34 cellular contexts compared by ENCODE assay signal in the genomic region with DNA sequence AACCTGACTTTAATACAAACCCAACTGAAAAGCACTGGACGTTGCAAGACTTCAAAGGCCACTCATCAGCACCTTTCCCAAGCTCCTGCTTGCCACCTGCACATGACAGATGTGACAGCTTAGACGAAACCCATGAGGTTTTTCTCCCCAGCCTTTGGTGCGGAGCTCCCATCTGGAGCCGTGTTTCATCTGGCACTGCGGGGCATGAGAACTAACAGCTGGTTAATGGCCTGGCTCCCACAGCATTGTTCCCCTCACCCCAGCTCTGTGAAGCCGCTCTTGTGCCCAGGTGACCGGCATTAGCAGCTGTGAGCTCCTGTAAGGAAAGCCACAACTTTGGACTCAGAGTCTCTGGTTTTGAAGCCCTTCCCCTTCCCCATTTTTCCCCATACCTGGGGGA. TPM values are rescaled to one million over a fixed set of nuclear protein-coding genes. Genes with fewer than 3 reads are reported as not detected.
"Had no signal": no experiment of that assay in that cellular context is flagged by ENCODE, and none has a peak within 500 bp of the region (broad histone marks: within the 10 kb centered on the region; RNA-seq: fewer than 3 reads in every experiment).

No MANE protein-coding gene starts in this region.

- H3K27me3 Mint-ChIP-seq: activated naive CD8-positive, alpha-beta T cell treated with anti-CD3 and anti-CD28 coated beads for 36 hours had no signal

- DNase-seq: activated CD4-positive, alpha-beta T cell treated with anti-CD3 and anti-CD28 coated beads for 48 hours; activated CD4-positive, alpha-beta T cell treated with anti-CD3 and anti-CD28 coated beads, Interleukin-2, amount 50 U/mL, for 48 hours; activated CD8-positive, alpha-beta memory T cell treated with anti-CD3 and anti-CD28 coated beads for 24 hours; activated effector memory CD4-positive, alpha-beta T cell treated with Interleukin-2 at 50 U/mL for 16 hours; activated naive CD4-positive, alpha-beta T cell treated with anti-CD3 and anti-CD28 coated beads for 36 hours; activated naive CD8-positive, alpha-beta T cell treated with anti-CD3 and anti-CD28 coated beads for 36 hours; adrenal gland; brain microvascular endothelial cell; cortex of kidney; head of caudate nucleus; hippocampal formation; left cardiac atrium; mammary epithelial cell; retina; stimulated activated CD4-positive, alpha-beta T cell treated with anti-CD3 and anti-CD28 coated beads, Interleukin-1b, Interleukin-23, amount 100 ng/mL, for 48 hours; stimulated activated CD4-positive, alpha-beta T cell treated with anti-CD3 and anti-CD28 coated beads, Interleukin-4, amount 100 ng/mL, for 4 hours; stimulated activated CD8-positive, alpha-beta memory T cell treated with anti-CD3 and anti-CD28 coated beads, Interleukin-4, amount 100 ng/mL, for 48 hours; stomach; tibial artery; upper lobe of right lung had no signal

- FAIRE-seq: endothelial cell of umbilical vein, keratinocyte, TTC549 had no signal

- H3K4me3 Mint-ChIP-seq: activated naive CD4-positive, alpha-beta T cell treated with anti-CD3 and anti-CD28 coated beads for 36 hours; activated naive CD8-positive, alpha-beta T cell treated with anti-CD3 and anti-CD28 coated beads for 36 hours; nephron; stimulated activated memory B cell treated with anti-CD40 and anti-IgM and Interleukin-4, amounts not matched to agents 10 μg/mL and 1 μg/mL and 100 μg/mL, for 72 hours had no signal

- H3K36me3 ChIP-seq: adrenal gland, ascending aorta, brain microvascular endothelial cell, gastroesophageal sphincter, prostate gland, stomach, tibial artery, upper lobe of right lung had no signal

- H3K27ac ChIP-seq: adrenal gland, ascending aorta, brain microvascular endothelial cell, gastroesophageal sphincter, prostate gland, skin epidermis, stomach, tibial artery, upper lobe of right lung, VCaP had no signal

- H3K4me3 ChIP-seq: ascending aorta, gastroesophageal sphincter, prostate gland, skin epidermis, stomach, tibial artery, upper lobe of right lung had no signal

- H3K4me1 Mint-ChIP-seq: activated naive CD8-positive, alpha-beta T cell treated with anti-CD3 and anti-CD28 coated beads for 36 hours; nephron; stimulated activated memory B cell treated with anti-CD40 and anti-IgM and Interleukin-4, amounts not matched to agents 10 μg/mL and 1 μg/mL and 100 μg/mL, for 72 hours had no signal

- H3K9me3 Mint-ChIP-seq: activated naive CD4-positive, alpha-beta T cell treated with anti-CD3 and anti-CD28 coated beads for 36 hours; activated naive CD8-positive, alpha-beta T cell treated with anti-CD3 and anti-CD28 coated beads for 36 hours; nephron; stimulated activated memory B cell treated with anti-CD40 and anti-IgM and Interleukin-4, amounts not matched to agents 10 μg/mL and 1 μg/mL and 100 μg/mL, for 72 hours had no signal

- H3K27ac Mint-ChIP-seq: activated naive CD4-positive, alpha-beta T cell treated with anti-CD3 and anti-CD28 coated beads for 36 hours; activated naive CD8-positive, alpha-beta T cell treated with anti-CD3 and anti-CD28 coated beads for 36 hours; nephron; stimulated activated memory B cell treated with anti-CD40 and anti-IgM and Interleukin-4, amounts not matched to agents 10 μg/mL and 1 μg/mL and 100 μg/mL, for 72 hours had no signal

- H3K4me1 ChIP-seq: adrenal gland, ascending aorta, gastroesophageal sphincter, prostate gland, stomach, tibial artery, upper lobe of right lung had no signal

- H3K36me3 Mint-ChIP-seq: activated naive CD8-positive, alpha-beta T cell treated with anti-CD3 and anti-CD28 coated beads for 36 hours; stimulated activated memory B cell treated with anti-CD40 and anti-IgM and Interleukin-4, amounts not matched to agents 10 μg/mL and 1 μg/mL and 100 μg/mL, for 72 hours had no signal

- H3K9me3 ChIP-seq: adrenal gland, ascending aorta, gastroesophageal sphincter, prostate gland, stomach, tibial artery, upper lobe of right lung had no signal

- H3K27me3 ChIP-seq: adrenal gland, ascending aorta, brain microvascular endothelial cell, tibial artery, upper lobe of right lung had no signal

RNA-seq across cellular contexts. Expression of a gene that starts 50.9 kb away (rescaled TPM):
- total RNA-seq: activated naive CD4-positive, alpha-beta T cell treated with anti-CD3 and anti-CD28 coated beads for 36 hours; activated naive CD8-positive, alpha-beta T cell treated with anti-CD3 and anti-CD28 coated beads for 36 hours; ascending aorta; endothelial cell of umbilical vein; fibroblast of lung; fibroblast of villous mesenchyme; liver; mammary epithelial cell; osteoblast had no signal
